In the genomic region with DNA sequence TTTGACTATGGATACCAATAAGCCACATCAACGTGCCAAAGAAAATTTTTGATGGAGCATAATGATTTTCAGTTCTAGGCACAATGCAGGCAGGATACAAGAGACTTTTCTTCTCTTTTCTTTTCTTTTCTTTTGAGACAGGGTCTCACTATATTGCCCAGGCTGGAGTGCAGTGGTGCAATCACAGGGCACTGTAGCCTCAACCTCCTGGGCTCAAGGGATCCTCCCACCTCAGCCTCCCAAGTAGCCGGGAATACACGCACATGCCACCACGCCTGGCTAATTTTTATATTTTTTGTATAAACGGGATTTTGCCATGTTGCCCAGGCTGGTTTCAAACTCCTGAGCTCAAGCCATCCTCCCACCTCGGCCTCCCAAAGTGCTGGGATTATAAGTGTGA, we compare ENCODE assay signal across 4 cellular contexts. TPM values are rescaled to one million over a fixed set of nuclear protein-coding genes. Genes with fewer than 3 reads are reported as not detected.
"Had no signal": no experiment of that assay in that cellular context is flagged by ENCODE, and none has a peak within 500 bp of the region (broad histone marks: within the 10 kb centered on the region; RNA-seq: fewer than 3 reads in every experiment).

No MANE protein-coding gene starts in this region.

RNA-seq across cellular contexts. Expression of a gene that starts 7.4 kb away (rescaled TPM):
- total RNA-seq: LHCN-M2, M059J had no signal

RNA-seq across cellular contexts. Expression of a gene that starts 50.2 kb away (rescaled TPM):
- total RNA-seq: LHCN-M2, M059J, MCF 10A, NCI-H460 had no signal
